ENCODE assay signal across 16 cellular contexts in genomic region chr14:26765301-26765700, GRCh38.
"Had no signal": no experiment of that assay in that cellular context is flagged by ENCODE, and none has a peak within 500 bp of the region (broad histone marks: within the 10 kb centered on the region; RNA-seq: fewer than 3 reads in every experiment).

No MANE protein-coding gene starts in this region.

- H3K4me1 ChIP-seq: ascending aorta, right atrium auricular region, testis, upper lobe of left lung had no signal

- H3K36me3 ChIP-seq: ascending aorta, right atrium auricular region, upper lobe of left lung, WERI-Rb-1 had no signal

- H3K27ac ChIP-seq: ascending aorta, testis, upper lobe of left lung, WERI-Rb-1 had no signal

- H3K27me3 Mint-ChIP-seq: activated T-helper 17 cell treated with anti-CD3 and anti-CD28 coated beads, Interleukin-2, amount 50 U/mL, for 72 hours; naive thymus-derived CD8-positive, alpha-beta T cell; progenitor cell of endocrine pancreas; T-helper 17 cell had no signal

- H3K9me3 ChIP-seq: ascending aorta, right atrium auricular region, testis, upper lobe of left lung had no signal

- ATAC-seq: activated T-helper 17 cell treated with anti-CD3 and anti-CD28 coated beads, Interleukin-2, amount 50 U/mL, for 72 hours; esophagus mucosa; naive thymus-derived CD8-positive, alpha-beta T cell; stimulated activated naive CD8-positive, alpha-beta T cell treated with anti-CD3 and anti-CD28 coated beads, Interleukin-15, Interleukin-2, amounts not matched to agents 100 U/mL and 50 U/mL, for 24 hours; T-helper 17 cell had no signal

- H3K4me3 ChIP-seq: ascending aorta, right atrium auricular region, testis, upper lobe of left lung had no signal

- H3K27me3 ChIP-seq: ascending aorta, right atrium auricular region, testis, upper lobe of left lung had no signal

- H3K27ac Mint-ChIP-seq: activated T-helper 17 cell treated with anti-CD3 and anti-CD28 coated beads, Interleukin-2, amount 50 U/mL, for 72 hours; naive thymus-derived CD8-positive, alpha-beta T cell; progenitor cell of endocrine pancreas; T-helper 17 cell had no signal

- H3K4me3 Mint-ChIP-seq: activated T-helper 17 cell treated with anti-CD3 and anti-CD28 coated beads, Interleukin-2, amount 50 U/mL, for 72 hours; naive thymus-derived CD8-positive, alpha-beta T cell; T-helper 17 cell had no signal

- FAIRE-seq: bronchial epithelial cell, endometrium, small intestine had no signal

- H3K4me1 Mint-ChIP-seq: activated T-helper 17 cell treated with anti-CD3 and anti-CD28 coated beads, Interleukin-2, amount 50 U/mL, for 72 hours; naive thymus-derived CD8-positive, alpha-beta T cell; T-helper 17 cell had no signal

- DNase-seq: activated CD4-positive, alpha-beta T cell treated with anti-CD3 and anti-CD28 coated beads, Interleukin-2, amount 50 U/mL, for 48 hours; activated naive CD4-positive, alpha-beta T cell treated with Interleukin-2 at 50 U/mL for 16 hours; naive thymus-derived CD8-positive, alpha-beta T cell; small intestine; stimulated activated naive CD8-positive, alpha-beta T cell treated with anti-CD3 and anti-CD28 coated beads, Interleukin-15, Interleukin-2, amounts not matched to agents 100 U/mL and 50 U/mL, for 24 hours; T-helper 17 cell; WERI-Rb-1 had no signal
